19 cellular contexts compared by ENCODE assay signal in genomic region chr17:9887521-9887920, GRCh38. TPM values are rescaled to one million over a fixed set of nuclear protein-coding genes. Genes with fewer than 3 reads are reported as not detected.
A peak's percentile ranks its signal among the peaks of the same experiment; 100 is the strongest.
DNase-seq lines count a peak whose midpoint lies in the region; ATAC-seq and TF ChIP-seq lines count a peak whose summit lies in the region.
"Had no signal": no experiment of that assay in that cellular context is flagged by ENCODE, and none has a peak within 500 bp of the region (broad histone marks: within the 10 kb centered on the region; RNA-seq: fewer than 3 reads in every experiment).

No MANE protein-coding gene starts in this region.

- POLR2A ChIA-PET in OCI-LY7 (lab: Charles Lee), result no interaction called here

- TF ChIP-seq CTCF in CD14-positive monocyte (IDR thresholded peaks at IDR 0.05), result no peak
- no peak for TF ChIP-seq CTCF in RWPE2 (IDR thresholded peaks at IDR 0.05; ENCODE audit: poor library complexity, severe bottlenecking)
- TF ChIP-seq CTCF in epithelial cell of esophagus (IDR thresholded peaks at IDR 0.05; ENCODE audit: insufficient read depth, low read depth, low read length, missing control alignments), result no peak
- TF ChIP-seq CTCF in OCI-LY7 (conservative IDR thresholded peaks at IDR 0.05; ENCODE audit: low read length), result no peak

- peaks cover 11 to 30% (median 25%) of the 10 kb centered on the region in 7 donors for H3K9me3 Mint-ChIP-seq in CD14-positive monocyte
- peaks cover 9% of the 10 kb centered on the region for H3K9me3 Mint-ChIP-seq in natural killer cell treated with Interleukin-12 subunit alpha and Interleukin-12 subunit beta and Interleukin-15 and Interleukin-18, amount 100 ng/mL, for 72 hours

- H3K4me3 ChIP-seq in RWPE2 (ENCODE audit: severe bottlenecking), result no peak overlapping the region
- no peak overlapping the region for H3K4me3 ChIP-seq in epithelial cell of esophagus (ENCODE audit: low read length)
- no peak overlapping the region for H3K4me3 ChIP-seq in OCI-LY7 (ENCODE audit: low read depth, low read length, poor library complexity, severe bottlenecking)
- H3K4me3 ChIP-seq: GM23248 had no signal

- H3K4me2 ChIP-seq in OCI-LY7 (ENCODE audit: low read length), result no peak overlapping the region

- H3K27me3 Mint-ChIP-seq in CD14-positive monocyte (ENCODE audit: low read depth in 3 of 3), result peaks cover 3 to 10% (median 9%) of the 10 kb centered on the region in 3 donors
- H3K27me3 Mint-ChIP-seq in natural killer cell treated with Interleukin-12 subunit alpha and Interleukin-12 subunit beta and Interleukin-15 and Interleukin-18, amount 100 ng/mL, for 72 hours, result peaks cover 7 to 16% of the 10 kb centered on the region in 2 donors
- H3K27me3 Mint-ChIP-seq: IgD-negative memory B cell had no signal

- intact Hi-C loops in CD14-positive monocyte (cut with micrococcal nuclease), result no loop called here
- intact Hi-C loops in OCI-LY7 (cut with micrococcal nuclease; ENCODE audit: unreplicated experiment), result no loop called here

- no peaks in the 10 kb centered on the region for H3K4me1 Mint-ChIP-seq in CD14-positive monocyte
- H3K4me1 Mint-ChIP-seq in natural killer cell treated with Interleukin-12 subunit alpha and Interleukin-12 subunit beta and Interleukin-15 and Interleukin-18, amount 100 ng/mL, for 72 hours (ENCODE audit: low read depth in 2 of 2), result peaks cover 0 to 2% of the 10 kb centered on the region in 2 donors
- H3K4me1 Mint-ChIP-seq: B cell; CD4-positive, alpha-beta memory T cell; IgD-negative memory B cell had no signal

- H3K27me3 ChIP-seq in RWPE2 (ENCODE audit: insufficient read depth, poor library complexity, severe bottlenecking), result no peaks in the 10 kb centered on the region

- BruUV-seq in OCI-LY7 (replicated peaks; lab: Mats Ljungman, UMichigan), result no TSS peak

- peak; percentile 12 for DNase-seq in CD14-positive monocyte (ENCODE audit: low spot score)
- DNase-seq in LoVo (ENCODE audit: low spot score), result peak; percentile 42
- DNase-seq in RWPE2 (ENCODE audit: low spot score), result no peak
- peak; percentile 17 for DNase-seq in epithelial cell of esophagus (ENCODE audit: low read depth)
- no peak for DNase-seq in natural killer cell treated with Interleukin-12 subunit alpha and Interleukin-12 subunit beta and Interleukin-15 and Interleukin-18, amount 100 ng/mL, for 72 hours (ENCODE audit: low spot score)
- no peak for DNase-seq in OCI-LY7 (ENCODE audit: low spot score)
- DNase-seq in amygdala (lab: John Stamatoyannopoulos, UW), result no peak
- DNase-seq: C1 segment of cervical spinal cord; CD4-positive, alpha-beta memory T cell; DMS79 treated with DMSO at 0.1 percent for 48 hours; EL; GDM1; GM23248; H7 had no signal

- H3K4me3 Mint-ChIP-seq in CD14-positive monocyte, result peak overlapping the region in 1 of 2 donors; percentile 7
- H3K4me3 Mint-ChIP-seq in natural killer cell treated with Interleukin-12 subunit alpha and Interleukin-12 subunit beta and Interleukin-15 and Interleukin-18, amount 100 ng/mL, for 72 hours, result no peak overlapping the region
- H3K4me3 Mint-ChIP-seq: B cell; CD4-positive, alpha-beta memory T cell; IgD-negative memory B cell had no signal

- H3K27ac ChIP-seq in RWPE2 (ENCODE audit: poor library complexity, severe bottlenecking), result no peak overlapping the region
- H3K27ac ChIP-seq in OCI-LY7 (ENCODE audit: low read depth, low read length, poor library complexity, severe bottlenecking), result no peak overlapping the region
- H3K27ac ChIP-seq: GM23248 had no signal

- no peaks in the 10 kb centered on the region for H4K20me1 ChIP-seq in OCI-LY7 (ENCODE audit: insufficient read depth, low read length)

- H3K9me2 ChIP-seq in OCI-LY7 (ENCODE audit: insufficient read depth, low read length), result no peaks in the 10 kb centered on the region; the same call in 1 of the 2 replicates

- no peaks in the 10 kb centered on the region for H3K4me1 ChIP-seq in RWPE2 (ENCODE audit: insufficient read depth, poor library complexity, severe bottlenecking)
- H3K4me1 ChIP-seq in OCI-LY7 (ENCODE audit: insufficient read depth, low read length, poor library complexity, severe bottlenecking), result no peaks in the 10 kb centered on the region

- H3K36me3 Mint-ChIP-seq in CD14-positive monocyte, result no peaks in the 10 kb centered on the region
- peaks cover 11% of the 10 kb centered on the region for H3K36me3 Mint-ChIP-seq in natural killer cell treated with Interleukin-12 subunit alpha and Interleukin-12 subunit beta and Interleukin-15 and Interleukin-18, amount 100 ng/mL, for 72 hours

- H3K36me3 ChIP-seq in RWPE2 (ENCODE audit: low read depth), result no peaks in the 10 kb centered on the region
- no peaks in the 10 kb centered on the region for H3K36me3 ChIP-seq in OCI-LY7 (ENCODE audit: insufficient read depth, low read length)

- no peak overlapping the region for H2AFZ ChIP-seq in OCI-LY7 (ENCODE audit: low read length)
- H2AFZ ChIP-seq: GM23248 had no signal

- ATAC-seq in RWPE2 (ENCODE audit: low read depth) (peak; percentile 90), GM21381 (IDR thresholded peaks at IDR 0.05; ENCODE audit: unreplicated experiment) (no peak)
- no peak for ATAC-seq in natural killer cell treated with Interleukin-12 subunit alpha and Interleukin-12 subunit beta and Interleukin-15 and Interleukin-18, amount 100 ng/mL, for 72 hours

- no peaks in the 10 kb centered on the region for H3K79me2 ChIP-seq in OCI-LY7 (ENCODE audit: insufficient read depth, low read depth, low read length)

- H3K9me3 ChIP-seq in RWPE2 (ENCODE audit: severe bottlenecking), result no peaks in the 10 kb centered on the region
- H3K9me3 ChIP-seq in OCI-LY7 (ENCODE audit: low read length), result no peaks in the 10 kb centered on the region

- CTCF ChIA-PET in OCI-LY7 (lab: Charles Lee; ENCODE audit: unreplicated experiment), result no interaction called here

- H3K27ac Mint-ChIP-seq in CD14-positive monocyte, result no peak overlapping the region
- H3K27ac Mint-ChIP-seq in natural killer cell treated with Interleukin-12 subunit alpha and Interleukin-12 subunit beta and Interleukin-15 and Interleukin-18, amount 100 ng/mL, for 72 hours, result no peak overlapping the region
- H3K27ac Mint-ChIP-seq: B cell; CD4-positive, alpha-beta memory T cell; IgD-negative memory B cell had no signal

RNA-seq across cellular contexts. Expression of gene RCVRN, which starts 17.6 kb away (rescaled TPM):
- not detected for polyA plus RNA-seq in CD14-positive monocyte
- total RNA-seq in natural killer cell treated with Interleukin-12 subunit alpha and Interleukin-12 subunit beta and Interleukin-15 and Interleukin-18, amount 100 ng/mL, for 72 hours, result not detected
- total RNA-seq in OCI-LY7 (2014; rRNA removed; shearing (Covaris generic)), result not detected in 2 replicates
- total RNA-seq in OCI-LY7 (2022), result not detected in 2 replicates
- total RNA-seq: A172; B cell; CD4-positive, alpha-beta memory T cell; GM23248; H7; HT1080 had no signal
- polyA plus RNA-seq: CD4-positive, alpha-beta memory T cell; GM23248; IgD-negative memory B cell had no signal

Comparison
In these comparisons a context has a peak if more than half of its experiments do, and no peak if none do; other contexts are left out.
1. DNase-seq: peak in CD14-positive monocyte (single experiment), LoVo (single experiment) and epithelial cell of esophagus (single experiment); none in RWPE2 (single experiment), natural killer cell treated with Interleukin-12 subunit alpha and Interleukin-12 subunit beta and Interleukin-15 and Interleukin-18, amount 100 ng/mL, for 72 hours (single experiment), OCI-LY7 (single experiment) and amygdala (0 of 56).